ENCODE assay signal across 10 cellular contexts in genomic region chr7:74275401-74275881, GRCh38. TPM values are rescaled to one million over a fixed set of nuclear protein-coding genes. Genes with fewer than 3 reads are reported as not detected.
A peak's percentile ranks its signal among the peaks of the same experiment; 100 is the strongest.
DNase-seq lines count a peak whose midpoint lies in the region; ATAC-seq and TF ChIP-seq lines count a peak whose summit lies in the region.
"Had no signal": no experiment of that assay in that cellular context is flagged by ENCODE, and none has a peak within 500 bp of the region (broad histone marks: within the 10 kb centered on the region; RNA-seq: fewer than 3 reads in every experiment).

No MANE protein-coding gene starts in this region.

- no peak overlapping the region for H3K4me3 ChIP-seq in OCI-LY1 (ENCODE audit: low read depth, low read length, poor library complexity, severe bottlenecking)
- H3K4me3 ChIP-seq in esophagus muscularis mucosa = no peak overlapping the region
- no peak overlapping the region for H3K4me3 ChIP-seq in retinal pigment epithelial cell (ENCODE audit: low read length)

- peaks cover 21% of the 10 kb centered on the region for H3K4me1 ChIP-seq in OCI-LY1 (ENCODE audit: insufficient read depth, low read length, severe bottlenecking)
- peaks cover 18 to 34% (median 30%) of the 10 kb centered on the region in 4 donors for H3K4me1 ChIP-seq in esophagus muscularis mucosa

- TF ChIP-seq CTCF in OCI-LY1 (IDR thresholded peaks at IDR 0.05; ENCODE audit: low read length) (peak; percentile 65), esophagus muscularis mucosa (IDR thresholded peaks at IDR 0.05) (peak in 2 of 3 experiments; percentile 14 to 33), retinal pigment epithelial cell (conservative IDR thresholded peaks at IDR 0.05; ENCODE audit: low read depth, low read length) (peak; percentile 89)

- no peak overlapping the region for H3K9ac ChIP-seq in OCI-LY1 (ENCODE audit: low read length)

- no peaks in the 10 kb centered on the region for H4K20me1 ChIP-seq in OCI-LY1 (ENCODE audit: insufficient read depth, low read length)

- H3K36me3 ChIP-seq in OCI-LY1 (ENCODE audit: insufficient read depth, low read length) = no peaks in the 10 kb centered on the region
- H3K36me3 ChIP-seq in esophagus muscularis mucosa = no peaks in the 10 kb centered on the region

- intact Hi-C loops in esophagus muscularis mucosa (cut with DNase I) = no loop called here

- no peaks in the 10 kb centered on the region for H3K9me3 ChIP-seq in OCI-LY1 (ENCODE audit: low read length)
- no peaks in the 10 kb centered on the region for H3K9me3 ChIP-seq in esophagus muscularis mucosa

- no peaks in the 10 kb centered on the region for H3F3A ChIP-seq in OCI-LY1 (ENCODE audit: insufficient read depth, low read length)

- DNase-seq in NCI-H748 (lab: John Stamatoyannopoulos, UW; ENCODE audit: unreplicated experiment) = peak; percentile 38
- no peak for DNase-seq in NCI-H748 treated with DMSO at 0.1 percent for 48 hours (lab: John Stamatoyannopoulos, UW)
- DNase-seq in esophagus muscularis mucosa (ENCODE audit: extremely low spot score) = no peak
- DNase-seq in retinal pigment epithelial cell (ENCODE audit: low read depth) = no peak
- DNase-seq in cerebellum (ENCODE audit: low spot score) = no peak
- DNase-seq: activated effector memory CD4-positive, alpha-beta T cell treated with anti-CD3 and anti-CD28 coated beads, Interleukin-2, amount 50 U/mL, for 16 hours; CD4-positive, CD25-positive, alpha-beta regulatory T cell had no signal

- H3K4me2 ChIP-seq in OCI-LY1 (ENCODE audit: low read length) = no peak overlapping the region

- no peaks in the 10 kb centered on the region for H3K79me2 ChIP-seq in OCI-LY1 (ENCODE audit: insufficient read depth, low read length)

- H3K27me3 ChIP-seq in OCI-LY1 (ENCODE audit: insufficient read depth, low read length) (peaks cover 5% of the 10 kb centered on the region), esophagus muscularis mucosa (no peaks in the 10 kb centered on the region)

- WGBS in esophagus muscularis mucosa = 70% methylated on average over 6 of the region's 6 CpGs

- H3K9me2 ChIP-seq in OCI-LY1 (ENCODE audit: low read depth, low read length) = no peaks in the 10 kb centered on the region

- ATAC-seq in GM21737 (IDR thresholded peaks at IDR 0.05; ENCODE audit: unreplicated experiment) = no peak
- ATAC-seq in GM21529 (IDR thresholded peaks at IDR 0.05; ENCODE audit: unreplicated experiment) = no peak

- H2AFZ ChIP-seq in OCI-LY1 (ENCODE audit: low read length) = no peak overlapping the region

- TF ChIP-seq EP300 in esophagus muscularis mucosa (IDR thresholded peaks at IDR 0.05) = no peak

- no peak for TF ChIP-seq POLR2A in esophagus muscularis mucosa (IDR thresholded peaks at IDR 0.05; ENCODE audit: low read depth)

- H3K27ac ChIP-seq in OCI-LY1 (ENCODE audit: low read depth, low read length, poor library complexity, severe bottlenecking) = no peak overlapping the region
- no peak overlapping the region for H3K27ac ChIP-seq in esophagus muscularis mucosa (replicated peaks in 1 of 4)

RNA-seq across cellular contexts. Expression of gene CLIP2, which starts 13.8 kb away (rescaled TPM):
- total RNA-seq in esophagus muscularis mucosa (10 to 100 TPM; 25.5 to 44.3 (median 37.1) TPM), cerebellum (118 TPM)

RNA-seq across cellular contexts. Expression of gene RFC2, which starts 21.2 kb away (rescaled TPM):
- total RNA-seq in esophagus muscularis mucosa (10 to 100 TPM in 3 of 4 donors, 1 to 10 TPM in 1; 7.5 to 18.7 (median 14.9) TPM), cerebellum (22.1 TPM)

Comparison
In these comparisons a context has a peak if more than half of its experiments do, and no peak if none do; other contexts are left out.
1. CTCF ChIP-seq: peak in every context shown above with its lines; median percentile 89 in retinal pigment epithelial cell; 65 in OCI-LY1; 24 in esophagus muscularis mucosa.